2 cellular contexts compared by ENCODE assay signal in the genomic region with DNA sequence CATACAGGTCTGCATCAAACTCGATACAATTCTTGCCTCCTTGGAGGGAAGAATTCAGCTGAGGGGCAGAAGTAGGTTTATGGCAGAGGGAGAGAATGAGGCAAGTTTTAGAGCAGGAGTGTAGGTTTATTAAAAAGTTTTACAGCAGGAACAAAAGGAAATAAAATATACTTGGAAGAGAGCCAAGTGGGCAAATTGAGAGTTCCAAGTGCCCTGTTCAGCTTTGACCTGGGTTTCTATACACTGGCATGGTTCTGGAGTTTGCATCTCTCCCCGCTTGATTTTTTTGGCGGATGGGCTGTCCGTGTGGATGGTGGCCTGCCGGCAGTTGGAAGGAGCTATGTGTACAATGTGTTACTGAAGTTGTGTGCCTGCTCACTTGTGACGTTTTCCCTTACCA.
TF ChIP-seq lines count a peak whose summit lies in the region.

No MANE protein-coding gene starts in this region.

TF ChIP-seq in A549, 52 proteins besides CTCF, POLR2A, EP300 and RAD21 (continued from another document):
- TF ChIP-seq, protein P1, sequence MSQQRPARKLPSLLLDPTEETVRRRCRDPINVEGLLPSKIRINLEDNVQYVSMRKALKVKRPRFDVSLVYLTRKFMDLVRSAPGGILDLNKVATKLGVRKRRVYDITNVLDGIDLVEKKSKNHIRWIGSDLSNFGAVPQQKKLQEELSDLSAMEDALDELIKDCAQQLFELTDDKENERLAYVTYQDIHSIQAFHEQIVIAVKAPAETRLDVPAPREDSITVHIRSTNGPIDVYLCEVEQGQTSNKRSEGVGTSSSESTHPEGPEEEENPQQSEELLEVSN (IDR thresholded peaks at IDR 0.05; ENCODE audit: borderline replicate concordance, low read depth): no peak
- TF ChIP-seq EHMT2 (IDR thresholded peaks at IDR 0.05; ENCODE audit: low read depth) (no peak), CHD4 (IDR thresholded peaks at IDR 0.05; ENCODE audit: borderline replicate concordance) (no peak), POLR2AphosphoS2 (conservative IDR thresholded peaks at IDR 0.05; ENCODE audit: low read length) (no peak), HOXB5 (CRISPR knock-in tag; IDR thresholded peaks at IDR 0.05) (no peak)

TF ChIP-seq in Ishikawa, 13 proteins besides CTCF, POLR2A, EP300 and RAD21 (continued from another document):
- TF ChIP-seq, protein P2, sequence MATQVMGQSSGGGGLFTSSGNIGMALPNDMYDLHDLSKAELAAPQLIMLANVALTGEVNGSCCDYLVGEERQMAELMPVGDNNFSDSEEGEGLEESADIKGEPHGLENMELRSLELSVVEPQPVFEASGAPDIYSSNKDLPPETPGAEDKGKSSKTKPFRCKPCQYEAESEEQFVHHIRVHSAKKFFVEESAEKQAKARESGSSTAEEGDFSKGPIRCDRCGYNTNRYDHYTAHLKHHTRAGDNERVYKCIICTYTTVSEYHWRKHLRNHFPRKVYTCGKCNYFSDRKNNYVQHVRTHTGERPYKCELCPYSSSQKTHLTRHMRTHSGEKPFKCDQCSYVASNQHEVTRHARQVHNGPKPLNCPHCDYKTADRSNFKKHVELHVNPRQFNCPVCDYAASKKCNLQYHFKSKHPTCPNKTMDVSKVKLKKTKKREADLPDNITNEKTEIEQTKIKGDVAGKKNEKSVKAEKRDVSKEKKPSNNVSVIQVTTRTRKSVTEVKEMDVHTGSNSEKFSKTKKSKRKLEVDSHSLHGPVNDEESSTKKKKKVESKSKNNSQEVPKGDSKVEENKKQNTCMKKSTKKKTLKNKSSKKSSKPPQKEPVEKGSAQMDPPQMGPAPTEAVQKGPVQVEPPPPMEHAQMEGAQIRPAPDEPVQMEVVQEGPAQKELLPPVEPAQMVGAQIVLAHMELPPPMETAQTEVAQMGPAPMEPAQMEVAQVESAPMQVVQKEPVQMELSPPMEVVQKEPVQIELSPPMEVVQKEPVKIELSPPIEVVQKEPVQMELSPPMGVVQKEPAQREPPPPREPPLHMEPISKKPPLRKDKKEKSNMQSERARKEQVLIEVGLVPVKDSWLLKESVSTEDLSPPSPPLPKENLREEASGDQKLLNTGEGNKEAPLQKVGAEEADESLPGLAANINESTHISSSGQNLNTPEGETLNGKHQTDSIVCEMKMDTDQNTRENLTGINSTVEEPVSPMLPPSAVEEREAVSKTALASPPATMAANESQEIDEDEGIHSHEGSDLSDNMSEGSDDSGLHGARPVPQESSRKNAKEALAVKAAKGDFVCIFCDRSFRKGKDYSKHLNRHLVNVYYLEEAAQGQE (IDR thresholded peaks at IDR 0.05; ENCODE audit: low read depth): no peak
